In the genomic region with DNA sequence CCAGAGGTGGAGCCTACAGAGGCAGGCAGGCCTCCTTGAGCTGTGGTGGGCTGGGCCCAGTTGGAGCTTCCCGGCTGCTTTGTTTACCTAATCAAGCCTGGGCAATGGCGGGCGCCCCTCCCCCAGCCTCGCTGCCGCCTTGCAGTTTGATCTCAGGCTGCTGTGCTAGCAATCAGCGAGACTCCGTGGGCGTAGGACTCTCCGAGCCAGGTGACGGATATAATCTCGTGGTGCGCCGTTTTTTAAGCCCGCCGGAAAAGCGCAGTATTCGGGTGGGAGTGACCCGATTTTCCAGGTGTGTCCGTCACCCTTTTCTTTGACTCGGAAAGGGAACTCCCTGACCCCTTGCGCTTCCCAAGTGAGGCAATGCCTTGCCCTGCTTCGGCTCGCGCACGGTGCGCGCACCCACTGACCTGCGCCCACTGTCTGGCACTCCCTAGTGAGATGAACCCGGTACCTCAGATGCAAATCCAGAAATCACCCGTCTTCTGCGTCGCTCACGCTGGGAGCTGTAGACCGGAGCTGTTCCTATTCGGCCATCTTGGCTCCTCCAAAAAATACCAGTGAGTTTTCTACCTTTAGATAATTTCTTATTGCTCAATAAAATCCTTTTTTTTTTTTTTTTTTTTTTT, we compare ENCODE assay signal across 1 cellular context.
TF ChIP-seq lines count a peak whose summit lies in the region.

No MANE protein-coding gene starts in this region.

TF ChIP-seq in HepG2, 621 proteins besides CTCF, POLR2A, EP300 and RAD21 (continued from another document):
- TF ChIP-seq, protein P1, sequence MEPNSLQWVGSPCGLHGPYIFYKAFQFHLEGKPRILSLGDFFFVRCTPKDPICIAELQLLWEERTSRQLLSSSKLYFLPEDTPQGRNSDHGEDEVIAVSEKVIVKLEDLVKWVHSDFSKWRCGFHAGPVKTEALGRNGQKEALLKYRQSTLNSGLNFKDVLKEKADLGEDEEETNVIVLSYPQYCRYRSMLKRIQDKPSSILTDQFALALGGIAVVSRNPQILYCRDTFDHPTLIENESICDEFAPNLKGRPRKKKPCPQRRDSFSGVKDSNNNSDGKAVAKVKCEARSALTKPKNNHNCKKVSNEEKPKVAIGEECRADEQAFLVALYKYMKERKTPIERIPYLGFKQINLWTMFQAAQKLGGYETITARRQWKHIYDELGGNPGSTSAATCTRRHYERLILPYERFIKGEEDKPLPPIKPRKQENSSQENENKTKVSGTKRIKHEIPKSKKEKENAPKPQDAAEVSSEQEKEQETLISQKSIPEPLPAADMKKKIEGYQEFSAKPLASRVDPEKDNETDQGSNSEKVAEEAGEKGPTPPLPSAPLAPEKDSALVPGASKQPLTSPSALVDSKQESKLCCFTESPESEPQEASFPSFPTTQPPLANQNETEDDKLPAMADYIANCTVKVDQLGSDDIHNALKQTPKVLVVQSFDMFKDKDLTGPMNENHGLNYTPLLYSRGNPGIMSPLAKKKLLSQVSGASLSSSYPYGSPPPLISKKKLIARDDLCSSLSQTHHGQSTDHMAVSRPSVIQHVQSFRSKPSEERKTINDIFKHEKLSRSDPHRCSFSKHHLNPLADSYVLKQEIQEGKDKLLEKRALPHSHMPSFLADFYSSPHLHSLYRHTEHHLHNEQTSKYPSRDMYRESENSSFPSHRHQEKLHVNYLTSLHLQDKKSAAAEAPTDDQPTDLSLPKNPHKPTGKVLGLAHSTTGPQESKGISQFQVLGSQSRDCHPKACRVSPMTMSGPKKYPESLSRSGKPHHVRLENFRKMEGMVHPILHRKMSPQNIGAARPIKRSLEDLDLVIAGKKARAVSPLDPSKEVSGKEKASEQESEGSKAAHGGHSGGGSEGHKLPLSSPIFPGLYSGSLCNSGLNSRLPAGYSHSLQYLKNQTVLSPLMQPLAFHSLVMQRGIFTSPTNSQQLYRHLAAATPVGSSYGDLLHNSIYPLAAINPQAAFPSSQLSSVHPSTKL (CRISPR knock-in tag; IDR thresholded peaks at IDR 0.05) = peak; percentile 42; the same call in 1 of the 2 replicates
